In genomic region chr9:37529111-37529510, GRCh38 we compare ENCODE assay signal across 9 cellular contexts. TPM values are rescaled to one million over a fixed set of nuclear protein-coding genes. Genes with fewer than 3 reads are reported as not detected.
DNase-seq lines count a peak whose midpoint lies in the region; ATAC-seq and TF ChIP-seq lines count a peak whose summit lies in the region.
"Had no signal": no experiment of that assay in that cellular context is flagged by ENCODE, and none has a peak within 500 bp of the region (broad histone marks: within the 10 kb centered on the region; RNA-seq: fewer than 3 reads in every experiment).

No MANE protein-coding gene starts in this region.

- ATAC-seq in GM21526 (IDR thresholded peaks at IDR 0.05; ENCODE audit: low FRiP score, unreplicated experiment) = peak; percentile 64
- ATAC-seq in activated naive CD8-positive, alpha-beta T cell treated with anti-CD3 and anti-CD28 coated beads, Interleukin-2, amount 10 ng/mL, durations not matched to agents 7 days and 5 days (ENCODE audit: low read depth) = peak; percentile 52

- H3K36me3 Mint-ChIP-seq in activated naive CD8-positive, alpha-beta T cell treated with anti-CD3 and anti-CD28 coated beads, Interleukin-2, amount 10 ng/mL, durations not matched to agents 7 days and 5 days = peaks cover 2% of the 10 kb centered on the region
- H3K36me3 Mint-ChIP-seq in chondrocyte (ENCODE audit: low read depth) = peaks cover 38% of the 10 kb centered on the region

- no peak overlapping the region for H3K27ac ChIP-seq in RWPE1

- H3K4me1 Mint-ChIP-seq in activated naive CD8-positive, alpha-beta T cell treated with anti-CD3 and anti-CD28 coated beads, Interleukin-2, amount 10 ng/mL, durations not matched to agents 7 days and 5 days = peaks cover 2% of the 10 kb centered on the region
- no peaks in the 10 kb centered on the region for H3K4me1 Mint-ChIP-seq in chondrocyte (ENCODE audit: low read depth)

- no peaks in the 10 kb centered on the region for H3K27me3 Mint-ChIP-seq in activated naive CD8-positive, alpha-beta T cell treated with anti-CD3 and anti-CD28 coated beads, Interleukin-2, amount 10 ng/mL, durations not matched to agents 7 days and 5 days
- no peaks in the 10 kb centered on the region for H3K27me3 Mint-ChIP-seq in chondrocyte (ENCODE audit: low read depth)

- no peak overlapping the region for H3K4me3 ChIP-seq in MG63
- H3K4me3 ChIP-seq: heart right ventricle had no signal

- no peaks in the 10 kb centered on the region for H3K27me3 ChIP-seq in MG63
- H3K27me3 ChIP-seq: heart right ventricle had no signal

- H3K9me3 ChIP-seq in MG63 = no peaks in the 10 kb centered on the region
- H3K9me3 ChIP-seq: heart right ventricle had no signal

- no peak overlapping the region for H3K27ac Mint-ChIP-seq in activated naive CD8-positive, alpha-beta T cell treated with anti-CD3 and anti-CD28 coated beads, Interleukin-2, amount 10 ng/mL, durations not matched to agents 7 days and 5 days
- no peak overlapping the region for H3K27ac Mint-ChIP-seq in chondrocyte (ENCODE audit: unreplicated experiment)

- TF ChIP-seq CTCF in RWPE1 (conservative IDR thresholded peaks at IDR 0.05; ENCODE audit: low read depth) (no peak), chondrocyte (IDR thresholded peaks at IDR 0.05) (no peak)

- DNase-seq in RWPE1 (ENCODE audit: low spot score) (peak; percentile 42), NCI-H1694 treated with DMSO at 0.1 percent for 48 hours (lab: John Stamatoyannopoulos, UW) (no peak), chondrocyte (ENCODE audit: low spot score) (no peak), MV-4-11 (lab: John Stamatoyannopoulos, UW) (no peak), MG63 (no peak)
- DNase-seq in activated naive CD8-positive, alpha-beta T cell treated with anti-CD3 and anti-CD28 coated beads, Interleukin-2, amount 10 ng/mL, durations not matched to agents 7 days and 5 days = no peak
- peak; percentile 81 for DNase-seq in stimulated activated CD4-positive, alpha-beta T cell treated with anti-CD3 and anti-CD28 coated beads, Interleukin-15, amount 100 ng/mL, for 24 hours
- DNase-seq: heart right ventricle had no signal

- H3K36me3 ChIP-seq in MG63 = no peaks in the 10 kb centered on the region

- no peak overlapping the region for H3K4me3 Mint-ChIP-seq in activated naive CD8-positive, alpha-beta T cell treated with anti-CD3 and anti-CD28 coated beads, Interleukin-2, amount 10 ng/mL, durations not matched to agents 7 days and 5 days
- H3K4me3 Mint-ChIP-seq in chondrocyte (ENCODE audit: unreplicated experiment) = no peak overlapping the region

- CTCF ChIA-PET in RWPE1 (lab: Yijun Ruan, JAX) = no interaction called here

- POLR2A ChIA-PET in RWPE1 (lab: Yijun Ruan, JAX; ENCODE audit: low non-redundant PET) = no interaction called here
- POLR2A ChIA-PET in activated naive CD8-positive, alpha-beta T cell treated with anti-CD3 and anti-CD28 coated beads, Interleukin-2, amount 10 ng/mL, durations not matched to agents 7 days and 5 days (lab: Charles Lee) = no interaction called here

- no peaks in the 10 kb centered on the region for H3K9me3 Mint-ChIP-seq in activated naive CD8-positive, alpha-beta T cell treated with anti-CD3 and anti-CD28 coated beads, Interleukin-2, amount 10 ng/mL, durations not matched to agents 7 days and 5 days
- no peaks in the 10 kb centered on the region for H3K9me3 Mint-ChIP-seq in chondrocyte (ENCODE audit: low read depth)

RNA-seq across cellular contexts. Expression of gene POLR1E, which starts 43.4 kb away (rescaled TPM):
- 10 to 100 TPM; 33.0 to 36.5 TPM for total RNA-seq in activated naive CD8-positive, alpha-beta T cell treated with anti-CD3 and anti-CD28 coated beads, Interleukin-2, amount 10 ng/mL, durations not matched to agents 7 days and 5 days
- total RNA-seq in chondrocyte = 12.7 to 13.9 TPM (median 13.7 TPM) in 3 replicates
- 82.3 and 92.4 TPM in 2 replicates for total RNA-seq in MG63 (2014; rRNA removed; shearing (Covaris generic); ENCODE audit: low replicate concordance)

RNA-seq across cellular contexts. Expression of gene FBXO10, which starts 47.1 kb away (rescaled TPM):
- 1 to 10 TPM; 1.5 to 1.6 TPM for total RNA-seq in activated naive CD8-positive, alpha-beta T cell treated with anti-CD3 and anti-CD28 coated beads, Interleukin-2, amount 10 ng/mL, durations not matched to agents 7 days and 5 days
- total RNA-seq in chondrocyte = 13.2 to 15.9 TPM (median 15.2 TPM) in 3 replicates
- total RNA-seq in MG63 (2014; rRNA removed; shearing (Covaris generic); ENCODE audit: low replicate concordance) = 0.84 and 4.3 TPM in 2 replicates

Comparison
In these comparisons a context has a peak if more than half of its experiments do, and no peak if none do; other contexts are left out.
1. DNase-seq: peak in RWPE1 (single experiment) and stimulated activated CD4-positive, alpha-beta T cell treated with anti-CD3 and anti-CD28 coated beads, Interleukin-15, amount 100 ng/mL, for 24 hours (single experiment); none in activated naive CD8-positive, alpha-beta T cell treated with anti-CD3 and anti-CD28 coated beads, Interleukin-2, amount 10 ng/mL, durations not matched to agents 7 days and 5 days (single experiment), NCI-H1694 treated with DMSO at 0.1 percent for 48 hours (single experiment), chondrocyte (single experiment), MV-4-11 (single experiment) and MG63 (single experiment).